In genomic region chr2:200585730-200586643, GRCh38 we compare ENCODE assay signal across 8 cellular contexts. TPM values are rescaled to one million over a fixed set of nuclear protein-coding genes. Genes with fewer than 3 reads are reported as not detected.
DNase-seq lines count a peak whose midpoint lies in the region; ATAC-seq and TF ChIP-seq lines count a peak whose summit lies in the region.

Gene AOX1, plus strand, starts transcription at chr2:200586014. Its CDS starts 95 bp downstream, at chr2:200586109.

- H3K27me3 Mint-ChIP-seq in CD4-positive, alpha-beta memory T cell = peaks cover 1 to 3% of the 10 kb centered on the region in 2 donors
- H3K27me3 Mint-ChIP-seq in activated T-cell treated with anti-CD3 and anti-CD28 coated beads, Interleukin-2, amount 50 U/mL, for 72 hours (ENCODE audit: low read depth) = peaks cover 16% of the 10 kb centered on the region
- peaks cover 13 to 24% (median 14%) of the 10 kb centered on the region in 5 donors for H3K27me3 Mint-ChIP-seq in naive thymus-derived CD4-positive, alpha-beta T cell

- ATAC-seq in HG02759 (IDR thresholded peaks at IDR 0.05; ENCODE audit: unreplicated experiment) (peak; percentile 58), GM19324 (IDR thresholded peaks at IDR 0.05; ENCODE audit: low FRiP score, unreplicated experiment) (no peak)
- ATAC-seq in activated T-cell treated with anti-CD3 and anti-CD28 coated beads, Interleukin-2, amount 50 U/mL, for 72 hours (replicated peaks in 1 of 2) = peak; percentile 64 to 72
- peak; percentile 69 for ATAC-seq in naive thymus-derived CD4-positive, alpha-beta T cell

- CTCF ChIA-PET in CD4-positive, alpha-beta memory T cell (lab: Charles Lee; ENCODE audit: partially characterized antibody) = interaction anchor here (0.9 to 1.7 kb wide), 3 partner anchors 10 to 570 kb away, joined by 3 to 5 read pairs (median 3); no protein-coding TSS in a partner anchor
- CTCF ChIA-PET in naive thymus-derived CD4-positive, alpha-beta T cell (lab: Charles Lee) = no interaction called here

- no peaks in the 10 kb centered on the region for H3K36me3 Mint-ChIP-seq in CD4-positive, alpha-beta memory T cell
- no peaks in the 10 kb centered on the region for H3K36me3 Mint-ChIP-seq in activated T-cell treated with anti-CD3 and anti-CD28 coated beads, Interleukin-2, amount 50 U/mL, for 72 hours (ENCODE audit: insufficient read depth in 2 of 2)
- peaks cover 0 to 17% (median 0%) of the 10 kb centered on the region in 5 donors for H3K36me3 Mint-ChIP-seq in naive thymus-derived CD4-positive, alpha-beta T cell

- peaks cover 7% of the 10 kb centered on the region for H3K4me1 ChIP-seq in CD4-positive, alpha-beta memory T cell (ENCODE audit: insufficient read depth, low read length)
- no peaks in the 10 kb centered on the region for H3K4me1 ChIP-seq in naive thymus-derived CD4-positive, alpha-beta T cell (ENCODE audit: control insufficient read depth in 2 of 2, insufficient read depth in 2 of 2, low read length in 2 of 2)
- H3K4me1 ChIP-seq in urinary bladder (ENCODE audit: insufficient read depth) = no peaks in the 10 kb centered on the region

- intact Hi-C loops in CD4-positive, alpha-beta memory T cell (cut with micrococcal nuclease) = no loop called here
- intact Hi-C loops in naive thymus-derived CD4-positive, alpha-beta T cell (cut with micrococcal nuclease) = no loop called here

- POLR2A ChIA-PET in CD4-positive, alpha-beta memory T cell (lab: Charles Lee; ENCODE audit: partially characterized antibody) = no interaction called here
- POLR2A ChIA-PET in naive thymus-derived CD4-positive, alpha-beta T cell (lab: Charles Lee) = no interaction called here

- H3K27ac Mint-ChIP-seq in CD4-positive, alpha-beta memory T cell = peak within 1 kb of the TSS in 4 of 7 donors; percentile 20 to 58 (median 56)
- H3K27ac Mint-ChIP-seq in activated T-cell treated with anti-CD3 and anti-CD28 coated beads, Interleukin-2, amount 50 U/mL, for 72 hours = no peak within 1 kb of the TSS
- peak within 1 kb of the TSS in 3 of 9 donors; percentile 25 to 51 (median 44) for H3K27ac Mint-ChIP-seq in naive thymus-derived CD4-positive, alpha-beta T cell

- peaks cover 4 to 9% (median 7%) of the 10 kb centered on the region in 4 donors for H3K4me1 Mint-ChIP-seq in CD4-positive, alpha-beta memory T cell
- H3K4me1 Mint-ChIP-seq in activated T-cell treated with anti-CD3 and anti-CD28 coated beads, Interleukin-2, amount 50 U/mL, for 72 hours (ENCODE audit: low read depth) = peaks cover 5% of the 10 kb centered on the region
- peaks cover 0 to 15% (median 8%) of the 10 kb centered on the region in 7 donors for H3K4me1 Mint-ChIP-seq in naive thymus-derived CD4-positive, alpha-beta T cell

- TF ChIP-seq CTCF in fibroblast of pulmonary artery (IDR thresholded peaks at IDR 0.05; ENCODE audit: low read length, missing control alignments) = peak; percentile 18

- H3K4me3 ChIP-seq in CD4-positive, alpha-beta memory T cell (ENCODE audit: low read length in 2 of 2) = peak within 1 kb of the TSS; percentile 44 to 72
- H3K4me3 ChIP-seq in fibroblast of pulmonary artery (replicated peaks; ENCODE audit: low read depth, low read length) (peak within 1 kb of the TSS; percentile 52), urinary bladder (ENCODE audit: low read depth, low read length) (peak within 1 kb of the TSS; percentile 57)
- H3K4me3 ChIP-seq in naive thymus-derived CD4-positive, alpha-beta T cell (ENCODE audit: low read length) = peak within 1 kb of the TSS; percentile 61

- no peak within 1 kb of the TSS for H3K27ac ChIP-seq in CD4-positive, alpha-beta memory T cell (ENCODE audit: low read depth, low read length)
- no peak within 1 kb of the TSS for H3K27ac ChIP-seq in naive thymus-derived CD4-positive, alpha-beta T cell (ENCODE audit: low read depth, low read length)
- peak within 1 kb of the TSS; percentile 60 for H3K27ac ChIP-seq in urinary bladder (ENCODE audit: low read depth)

- H3K36me3 ChIP-seq in CD4-positive, alpha-beta memory T cell (ENCODE audit: insufficient read depth, low read length) = no peaks in the 10 kb centered on the region
- no peaks in the 10 kb centered on the region for H3K36me3 ChIP-seq in naive thymus-derived CD4-positive, alpha-beta T cell (ENCODE audit: control insufficient read depth in 2 of 3, insufficient read depth in 3 of 3, low read length in 3 of 3)
- H3K36me3 ChIP-seq in urinary bladder (ENCODE audit: insufficient read depth) = no peaks in the 10 kb centered on the region

- peaks cover 0 to 1% (median 0%) of the 10 kb centered on the region in 8 donors for H3K9me3 Mint-ChIP-seq in CD4-positive, alpha-beta memory T cell
- H3K9me3 Mint-ChIP-seq in activated T-cell treated with anti-CD3 and anti-CD28 coated beads, Interleukin-2, amount 50 U/mL, for 72 hours = no peaks in the 10 kb centered on the region
- no peaks in the 10 kb centered on the region for H3K9me3 Mint-ChIP-seq in naive thymus-derived CD4-positive, alpha-beta T cell

- H3K4me3 Mint-ChIP-seq in CD4-positive, alpha-beta memory T cell = peak within 1 kb of the TSS; percentile 84 to 89 (median 84)
- peak within 1 kb of the TSS; percentile 83 to 88 for H3K4me3 Mint-ChIP-seq in activated T-cell treated with anti-CD3 and anti-CD28 coated beads, Interleukin-2, amount 50 U/mL, for 72 hours
- peak within 1 kb of the TSS; percentile 78 to 92 (median 84) for H3K4me3 Mint-ChIP-seq in naive thymus-derived CD4-positive, alpha-beta T cell

- 2% methylated on average over 62 of the region's 62 CpGs for WGBS in urinary bladder

- peak in 3 of 5 donors; percentile 8 to 11 (median 9) for DNase-seq in CD4-positive, alpha-beta memory T cell
- peak; percentile 23 to 26 for DNase-seq in activated T-cell treated with anti-CD3 and anti-CD28 coated beads, Interleukin-2, amount 50 U/mL, for 72 hours
- DNase-seq in fibroblast of pulmonary artery (ENCODE audit: low read depth) (peak; percentile 64), NCI-H2081 (lab: John Stamatoyannopoulos, UW) (no peak)
- peak in 5 of 9 donors; percentile 13 to 24 (median 20) for DNase-seq in naive thymus-derived CD4-positive, alpha-beta T cell

- no peaks in the 10 kb centered on the region for H3K9me3 ChIP-seq in CD4-positive, alpha-beta memory T cell (ENCODE audit: control insufficient read depth in 1 of 2, low read length in 2 of 2)
- H3K9me3 ChIP-seq in naive thymus-derived CD4-positive, alpha-beta T cell (ENCODE audit: control insufficient read depth in 2 of 3, low read length in 3 of 3) = no peaks in the 10 kb centered on the region

- H3K27me3 ChIP-seq in CD4-positive, alpha-beta memory T cell (ENCODE audit: insufficient read depth, low read length) = no peaks in the 10 kb centered on the region
- no peaks in the 10 kb centered on the region for H3K27me3 ChIP-seq in naive thymus-derived CD4-positive, alpha-beta T cell (ENCODE audit: control insufficient read depth in 2 of 2, insufficient read depth in 2 of 2, low read length in 2 of 2)

RNA-seq across cellular contexts. Expression of gene AOX1, which starts in this region (rescaled TPM):
- total RNA-seq in CD4-positive, alpha-beta memory T cell = not detected
- polyA plus RNA-seq in CD4-positive, alpha-beta memory T cell = not detected
- under 1 TPM; 0.83 to 0.84 TPM for total RNA-seq in activated T-cell treated with anti-CD3 and anti-CD28 coated beads, Interleukin-2, amount 50 U/mL, for 72 hours
- under 1 TPM in 2 of 5 experiments, not detected in 3; 0.24 to 0.34 TPM for total RNA-seq in naive thymus-derived CD4-positive, alpha-beta T cell
- under 1 TPM in 1 of 2 donors, not detected in 1; 0.54 TPM for polyA plus RNA-seq in naive thymus-derived CD4-positive, alpha-beta T cell
- total RNA-seq in urinary bladder = 6.0 TPM
- polyA plus RNA-seq in urinary bladder = 140 TPM

Comparison
In these comparisons a context has a peak if more than half of its experiments do, and no peak if none do; other contexts are left out.
1. RNA of gene AOX1 (polyA plus RNA-seq): 140 TPM in urinary bladder (single experiment); 0.54 TPM in naive thymus-derived CD4-positive, alpha-beta T cell and not detected in CD4-positive, alpha-beta memory T cell; every median in the first group is over 10 times any median in the second.
2. Peak in DNase-seq and H3K4me3 ChIP-seq in CD4-positive, alpha-beta memory T cell; RNA of the gene not detected or under 1 TPM.
3. Peak in DNase-seq and ATAC-seq in activated T-cell treated with anti-CD3 and anti-CD28 coated beads, Interleukin-2, amount 50 U/mL, for 72 hours; RNA of the gene not detected or under 1 TPM.
4. Peak in DNase-seq, ATAC-seq and H3K4me3 ChIP-seq in naive thymus-derived CD4-positive, alpha-beta T cell; RNA of the gene not detected or under 1 TPM.
5. Peak in every context shown above with its lines, with median percentiles within 50 percentile points of each other: H3K4me3 ChIP-seq and H3K4me3 Mint-ChIP-seq.